Comparison of ENCODE assay signal across 23 cellular contexts in genomic region chr9:8781447-8781846, GRCh38.
"Had no signal": no experiment of that assay in that cellular context is flagged by ENCODE, and none has a peak within 500 bp of the region (broad histone marks: within the 10 kb centered on the region; RNA-seq: fewer than 3 reads in every experiment).

No MANE protein-coding gene starts in this region.

- H3K4me3 Mint-ChIP-seq: central memory CD8-positive, alpha-beta T cell; immature natural killer cell; natural killer cell; stimulated activated effector memory CD8-positive, alpha-beta T cell treated with anti-CD3 and anti-CD28 coated beads, Interleukin-12 subunit alpha, Interleukin-12 subunit beta, amount 100 ng/mL, for 72 hours had no signal

- H3K27ac ChIP-seq: coronary artery, prostate gland, right atrium auricular region, sigmoid colon, stomach, tibial nerve, upper lobe of right lung, uterus had no signal

- H3K27me3 ChIP-seq: right atrium auricular region, sigmoid colon, stomach, tibial nerve, upper lobe of right lung, uterus had no signal

- H3K4me3 ChIP-seq: coronary artery, prostate gland, right atrium auricular region, sigmoid colon, stomach, thoracic aorta, tibial nerve, upper lobe of right lung, uterus had no signal

- ATAC-seq: left colon; natural killer cell; stimulated activated effector memory CD8-positive, alpha-beta T cell treated with anti-CD3 and anti-CD28 coated beads, Interleukin-12 subunit alpha, Interleukin-12 subunit beta, amount 100 ng/mL, for 72 hours; upper lobe of right lung had no signal

- H3K4me1 ChIP-seq: right atrium auricular region, sigmoid colon, upper lobe of right lung, uterus had no signal

- H3K4me1 Mint-ChIP-seq: central memory CD8-positive, alpha-beta T cell; immature natural killer cell; natural killer cell; stimulated activated effector memory CD8-positive, alpha-beta T cell treated with anti-CD3 and anti-CD28 coated beads, Interleukin-12 subunit alpha, Interleukin-12 subunit beta, amount 100 ng/mL, for 72 hours had no signal

- H3K9me3 Mint-ChIP-seq: central memory CD8-positive, alpha-beta T cell; stimulated activated effector memory CD8-positive, alpha-beta T cell treated with anti-CD3 and anti-CD28 coated beads, Interleukin-12 subunit alpha, Interleukin-12 subunit beta, amount 100 ng/mL, for 72 hours had no signal

- H3K9me3 ChIP-seq: prostate gland, right atrium auricular region, sigmoid colon, stomach, thoracic aorta, tibial nerve, upper lobe of right lung, uterus had no signal

- H3K27ac Mint-ChIP-seq: immature natural killer cell; natural killer cell; stimulated activated effector memory CD8-positive, alpha-beta T cell treated with anti-CD3 and anti-CD28 coated beads, Interleukin-12 subunit alpha, Interleukin-12 subunit beta, amount 100 ng/mL, for 72 hours had no signal

- DNase-seq: dermis blood vessel endothelial cell; effector memory CD4-positive, alpha-beta T cell; hypothalamus; immature natural killer cell; kidney glomerular epithelial cell; left colon; mesenchymal stem cell; natural killer cell; nucleus accumbens; sigmoid colon; stimulated activated CD4-positive, alpha-beta T cell treated with anti-CD3 and anti-CD28 coated beads, Interleukin-2, amount 100 ng/mL, for 24 hours; stimulated activated CD4-positive, alpha-beta T cell treated with anti-CD3 and anti-CD28 coated beads, Interleukin-4, amount 100 ng/mL, for 24 hours; stimulated activated naive CD4-positive, alpha-beta T cell treated with Interleukin-2 at 50 U/mL for 16 hours; stomach; upper lobe of right lung; uterus had no signal

- H3K27me3 Mint-ChIP-seq: central memory CD8-positive, alpha-beta T cell had no signal

- H3K36me3 ChIP-seq: prostate gland, right atrium auricular region, sigmoid colon, stomach, thoracic aorta, tibial nerve, upper lobe of right lung, uterus had no signal

- H3K36me3 Mint-ChIP-seq: immature natural killer cell; natural killer cell; stimulated activated effector memory CD8-positive, alpha-beta T cell treated with anti-CD3 and anti-CD28 coated beads, Interleukin-12 subunit alpha, Interleukin-12 subunit beta, amount 100 ng/mL, for 72 hours had no signal
